Comparison of ENCODE assay signal across 33 cellular contexts in the genomic region with DNA sequence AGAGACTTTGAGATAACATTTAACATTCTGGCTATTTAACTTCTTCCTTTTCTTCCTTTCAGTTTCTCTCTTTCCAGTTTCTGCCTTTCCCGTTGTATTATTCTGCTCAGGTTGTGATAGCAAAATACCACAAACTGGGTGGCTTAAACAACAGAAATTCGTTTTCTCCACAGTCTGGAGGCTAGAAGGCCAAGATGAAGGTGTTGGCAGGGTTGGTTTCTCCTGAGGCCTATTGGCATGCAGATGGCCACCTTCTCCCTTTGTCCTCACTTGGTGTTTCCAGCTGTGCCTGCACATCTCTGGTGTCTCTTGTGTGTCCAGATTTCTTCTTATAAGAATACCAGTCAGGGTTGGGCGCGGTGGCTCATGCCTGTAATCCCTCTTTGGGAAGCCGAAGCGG.
"Had no signal": no experiment of that assay in that cellular context is flagged by ENCODE, and none has a peak within 500 bp of the region (broad histone marks: within the 10 kb centered on the region; RNA-seq: fewer than 3 reads in every experiment).

No MANE protein-coding gene starts in this region.

- H3K27me3 ChIP-seq: colonic mucosa, esophagus muscularis mucosa, foreskin keratinocyte, gastroesophageal sphincter, heart left ventricle, hepatocyte, neural progenitor cell, testis, tibial artery, upper lobe of left lung had no signal

- H3K4me1 ChIP-seq: colonic mucosa, foreskin keratinocyte had no signal

- H3K4me3 Mint-ChIP-seq: dendritic cell treated with granulocyte-macrophage colony-stimulating factor and Interleukin-4, amounts not matched to agents 40 ng/mL and 50 ng/mL, for 4 days; endodermal cell; memory B cell; mesothelial cell of epicardium; nephron; neural progenitor cell; stimulated activated effector memory CD8-positive, alpha-beta T cell treated with anti-CD3 and anti-CD28 coated beads, Interleukin-12 subunit alpha, Interleukin-12 subunit beta, amount 100 ng/mL, for 72 hours had no signal

- H3K36me3 Mint-ChIP-seq: memory B cell; stimulated activated effector memory CD8-positive, alpha-beta T cell treated with anti-CD3 and anti-CD28 coated beads, Interleukin-12 subunit alpha, Interleukin-12 subunit beta, amount 100 ng/mL, for 72 hours had no signal

- H3K27ac Mint-ChIP-seq: dendritic cell treated with granulocyte-macrophage colony-stimulating factor and Interleukin-4, amounts not matched to agents 40 ng/mL and 50 ng/mL, for 4 days; memory B cell; progenitor cell of endocrine pancreas; stimulated activated effector memory CD8-positive, alpha-beta T cell treated with anti-CD3 and anti-CD28 coated beads, Interleukin-12 subunit alpha, Interleukin-12 subunit beta, amount 100 ng/mL, for 72 hours had no signal

- H3K9ac ChIP-seq: neural progenitor cell, parathyroid adenoma had no signal

- H3K9me3 Mint-ChIP-seq: dendritic cell treated with granulocyte-macrophage colony-stimulating factor and Interleukin-4, amounts not matched to agents 40 ng/mL and 50 ng/mL, for 4 days; endodermal cell; memory B cell; naive B cell; stimulated activated effector memory CD8-positive, alpha-beta T cell treated with anti-CD3 and anti-CD28 coated beads, Interleukin-12 subunit alpha, Interleukin-12 subunit beta, amount 100 ng/mL, for 72 hours had no signal

- DNase-seq: colonic mucosa; effector CD8-positive, alpha-beta T cell; endodermal cell; foreskin keratinocyte; heart left ventricle; kidney; mucosa of descending colon; naive B cell; stimulated activated CD4-positive, alpha-beta T cell treated with anti-CD3 and anti-CD28 coated beads, Interleukin-12 subunit alpha, Interleukin-12 subunit beta, amount 100 ng/mL, for 4 hours; stimulated activated CD4-positive, alpha-beta T cell treated with anti-CD3 and anti-CD28 coated beads, Interleukin-1b, Interleukin-23, amount 100 ng/mL, for 48 hours; stimulated activated CD4-positive, alpha-beta T cell treated with anti-CD3 and anti-CD28 coated beads, Interleukin-4, amount 100 ng/mL, for 24 hours; stimulated activated naive CD8-positive, alpha-beta T cell treated with anti-CD3 and anti-CD28 coated beads, Interleukin-15, Interleukin-2, amounts not matched to agents 100 U/mL and 50 U/mL, for 24 hours; substantia nigra; testis; tibial artery; upper lobe of left lung had no signal

- H3K4me3 ChIP-seq: colonic mucosa, esophagus muscularis mucosa, gastroesophageal sphincter, heart left ventricle, hepatocyte, lung, mucosa of descending colon, smooth muscle cell, testis, tibial artery, upper lobe of left lung had no signal

- H3K4me2 ChIP-seq: hepatocyte, smooth muscle cell had no signal

- FAIRE-seq: endothelial cell of umbilical vein, kidney, urothelium cell line had no signal

- H2AFZ ChIP-seq: hepatocyte, neural progenitor cell, parathyroid adenoma had no signal

- H3K9me3 ChIP-seq: colonic mucosa, esophagus muscularis mucosa, gastroesophageal sphincter, heart left ventricle, mucosa of descending colon, testis, tibial artery, upper lobe of left lung had no signal

- H3K27ac ChIP-seq: colonic mucosa, esophagus muscularis mucosa, foreskin keratinocyte, gastroesophageal sphincter, heart left ventricle, hepatocyte, neural progenitor cell, parathyroid adenoma, testis, tibial artery, upper lobe of left lung had no signal

- H3K36me3 ChIP-seq: colonic mucosa, esophagus muscularis mucosa, gastroesophageal sphincter, heart left ventricle, neural progenitor cell, tibial artery, upper lobe of left lung had no signal

- ATAC-seq: foreskin keratinocyte; gastroesophageal sphincter; heart left ventricle; left lobe of liver; sciatic nerve; stimulated activated effector memory CD8-positive, alpha-beta T cell treated with anti-CD3 and anti-CD28 coated beads, Interleukin-12 subunit alpha, Interleukin-12 subunit beta, amount 100 ng/mL, for 72 hours; stimulated activated naive CD8-positive, alpha-beta T cell treated with anti-CD3 and anti-CD28 coated beads, Interleukin-15, Interleukin-2, amounts not matched to agents 100 U/mL and 50 U/mL, for 24 hours had no signal

- H3K27me3 Mint-ChIP-seq: dendritic cell treated with granulocyte-macrophage colony-stimulating factor and Interleukin-4, amounts not matched to agents 40 ng/mL and 50 ng/mL, for 4 days; memory B cell; naive B cell; progenitor cell of endocrine pancreas had no signal
